In genomic region chr16:3810198-3810664, GRCh38 we compare ENCODE assay signal across 19 cellular contexts.
A peak's percentile ranks its signal among the peaks of the same experiment; 100 is the strongest.
DNase-seq lines count a peak whose midpoint lies in the region; ATAC-seq, FAIRE-seq and TF ChIP-seq lines count a peak whose summit lies in the region.
"Had no signal": no experiment of that assay in that cellular context is flagged by ENCODE, and none has a peak within 500 bp of the region (broad histone marks: within the 10 kb centered on the region; RNA-seq: fewer than 3 reads in every experiment).

No MANE protein-coding gene starts in this region.

- H3K4me1 Mint-ChIP-seq in WTC11, result peaks cover 33% of the 10 kb centered on the region
- H3K4me1 Mint-ChIP-seq in memory B cell, result peaks cover 59% of the 10 kb centered on the region

- H3K9me3 Mint-ChIP-seq in WTC11 (no peaks in the 10 kb centered on the region), memory B cell (no peaks in the 10 kb centered on the region)
- H3K9me3 Mint-ChIP-seq: T-helper 2 cell treated with Interferon-gamma antibody and Interleukin-4, amounts not matched to agents 5 μg/mL and 100 μg/mL, for 36 hours had no signal

- DNase-seq in activated CD4-positive, CD25-positive, alpha-beta regulatory T cell treated with anti-CD3 and anti-CD28 coated beads, Interleukin-2, amount 50 U/mL, for 72 hours, result no peak
- DNase-seq in GM12891 (ENCODE audit: insufficient read length, low spot score) (no peak), WTC11 (ENCODE audit: low spot score) (no peak), memory B cell (ENCODE audit: low spot score in 2 of 2) (no peak), dermis blood vessel endothelial cell (no peak), NCI-H187 treated with DMSO at 0.1 percent for 48 hours (lab: John Stamatoyannopoulos, UW) (no peak), SK-N-DZ (ENCODE audit: low spot score) (no peak)
- DNase-seq: colonic mucosa, DMS 273 treated with DMSO at 0.1 percent for 48 hours, gastrocnemius medialis, GF-D8, Kasumi-1, lower lobe of right lung, NCI-H1092 treated with DMSO at 0.1 percent for 48 hours, NCI-H69, OCI-M1, transverse colon had no signal

- H3K4me3 Mint-ChIP-seq in WTC11 (no peak overlapping the region), memory B cell (no peak overlapping the region)
- H3K4me3 Mint-ChIP-seq: T-helper 2 cell treated with Interferon-gamma antibody and Interleukin-4, amounts not matched to agents 5 μg/mL and 100 μg/mL, for 36 hours had no signal

- no peak for TF ChIP-seq POLR2A in GM12891 (IDR thresholded peaks at IDR 0.05; ENCODE audit: low read depth, low read length)

- no peaks in the 10 kb centered on the region for H3K27me3 Mint-ChIP-seq in WTC11 (ENCODE audit: low read depth)
- H3K27me3 Mint-ChIP-seq in memory B cell, result no peaks in the 10 kb centered on the region

- TF ChIP-seq CTCF in WTC11 (IDR thresholded peaks at IDR 0.05), result no peak

- CTCF ChIA-PET in WTC11 (lab: Charles Lee), result interaction anchor here (0.6 kb wide), 1 partner anchor 94 kb away, joined by 3 read pairs; no protein-coding TSS in a partner anchor

- H3K27ac Mint-ChIP-seq in WTC11, result peak overlapping the region; percentile 46
- H3K27ac Mint-ChIP-seq in memory B cell, result peak overlapping the region; percentile 58
- H3K27ac Mint-ChIP-seq: T-helper 2 cell treated with Interferon-gamma antibody and Interleukin-4, amounts not matched to agents 5 μg/mL and 100 μg/mL, for 36 hours had no signal

- POLR2A ChIA-PET in WTC11 (lab: Charles Lee), result no interaction called here

- peak; percentile 64 to 90 for ATAC-seq in activated CD4-positive, CD25-positive, alpha-beta regulatory T cell treated with anti-CD3 and anti-CD28 coated beads, Interleukin-2, amount 50 U/mL, for 24 hours
- ATAC-seq in WTC11 (no peak), memory B cell (ENCODE audit: low read depth) (no peak)
- ATAC-seq: gastrocnemius medialis, lower lobe of right lung had no signal

- no peak for FAIRE-seq in GM12891 (lab: Jason Lieb, UNC)

- H3K36me3 Mint-ChIP-seq in WTC11 (peaks cover 13% of the 10 kb centered on the region), memory B cell (peaks cover 27% of the 10 kb centered on the region)

TF ChIP-seq in GM12891, 5 proteins besides CTCF, POLR2A, EP300 and RAD21:
- TF ChIP-seq TAF1 (IDR thresholded peaks at IDR 0.05; ENCODE audit: low read depth, low read length), result no peak
- no peak for TF ChIP-seq PAX5 (IDR thresholded peaks at IDR 0.05; ENCODE audit: insufficient read depth, low read length, severe bottlenecking)
- peak; percentile 64 for TF ChIP-seq SPI1 (IDR thresholded peaks at IDR 0.05; ENCODE audit: low read depth, low read length)
- TF ChIP-seq POLR2AphosphoS5 (IDR thresholded peaks at IDR 0.05; ENCODE audit: low read depth, low read length), result no peak
- no peak for TF ChIP-seq POU2F2 (IDR thresholded peaks at IDR 0.05; ENCODE audit: low read depth, low read length)

TF ChIP-seq in WTC11, 78 proteins besides CTCF, POLR2A, EP300 and RAD21:
- TF ChIP-seq ZNF138 (CRISPR knock-in tag; conservative IDR thresholded peaks at IDR 0.05) (no peak), FOXK1 (CRISPR knock-in tag; IDR thresholded peaks at IDR 0.05) (no peak), CBFB (CRISPR knock-in tag; IDR thresholded peaks at IDR 0.05; ENCODE audit: low read depth) (no peak), ZSCAN18 (CRISPR knock-in tag; IDR thresholded peaks at IDR 0.05) (no peak), TCF7 (CRISPR knock-in tag; IDR thresholded peaks at IDR 0.05; ENCODE audit: low read depth) (no peak), TEAD4 (CRISPR knock-in tag; IDR thresholded peaks at IDR 0.05) (no peak), ZNF219 (CRISPR knock-in tag; IDR thresholded peaks at IDR 0.05; ENCODE audit: borderline replicate concordance) (no peak), GTF2I (CRISPR knock-in tag; conservative IDR thresholded peaks at IDR 0.05) (no peak), CREB1 (CRISPR knock-in tag; IDR thresholded peaks at IDR 0.05) (no peak), SMAD3 (CRISPR knock-in tag; IDR thresholded peaks at IDR 0.05; ENCODE audit: borderline replicate concordance) (no peak), GRHL2 (CRISPR knock-in tag; IDR thresholded peaks at IDR 0.05; ENCODE audit: insufficient replicate concordance, severe bottlenecking) (no peak), GABPB1 (CRISPR knock-in tag; IDR thresholded peaks at IDR 0.05) (no peak), TP53 (CRISPR knock-in tag; IDR thresholded peaks at IDR 0.05) (no peak), IRF1 (CRISPR knock-in tag; IDR thresholded peaks at IDR 0.05) (no peak)
TF ChIP-seq in WTC11: peak in this region for 0.

Comparison
In these comparisons a context has a peak if more than half of its experiments do, and no peak if none do; other contexts are left out.
1. ATAC-seq: peak in activated CD4-positive, CD25-positive, alpha-beta regulatory T cell treated with anti-CD3 and anti-CD28 coated beads, Interleukin-2, amount 50 U/mL, for 24 hours (2 of 2); none in WTC11 (single experiment) and memory B cell (single experiment).